ENCODE assay signal across 15 cellular contexts in the genomic region with DNA sequence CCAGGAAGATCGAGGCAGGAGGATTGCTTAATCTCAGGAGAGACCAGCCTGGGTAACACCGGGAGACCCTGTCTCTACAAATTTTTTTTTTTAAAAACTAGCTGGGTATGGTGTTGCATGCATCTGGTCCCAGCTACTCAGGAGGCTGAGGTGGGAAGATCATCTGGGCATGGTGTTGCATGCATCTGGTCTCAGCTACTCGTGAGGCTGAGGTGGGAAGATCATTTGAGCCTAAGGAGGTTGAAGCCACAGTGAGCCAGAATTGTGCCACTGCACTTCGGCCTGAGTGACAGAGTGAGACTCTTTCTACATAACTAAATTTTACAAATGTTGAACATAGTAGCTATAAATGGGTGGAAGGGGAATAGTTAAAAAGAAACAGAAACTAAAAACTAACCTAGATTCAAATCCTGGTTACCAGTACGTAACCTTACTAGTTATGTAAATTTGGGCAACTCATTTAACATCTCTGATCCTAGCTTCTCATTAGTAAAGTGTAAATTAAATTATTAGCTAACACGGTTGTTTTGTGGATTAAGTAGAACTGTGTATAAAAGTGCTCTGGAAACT. TPM values are rescaled to one million over a fixed set of nuclear protein-coding genes. Genes with fewer than 3 reads are reported as not detected.
DNase-seq lines count a peak whose midpoint lies in the region; ATAC-seq, FAIRE-seq and TF ChIP-seq lines count a peak whose summit lies in the region.
"Had no signal": no experiment of that assay in that cellular context is flagged by ENCODE, and none has a peak within 500 bp of the region (broad histone marks: within the 10 kb centered on the region; RNA-seq: fewer than 3 reads in every experiment).

No MANE protein-coding gene starts in this region.

- peak overlapping the region; percentile 69 for H3K27ac Mint-ChIP-seq in activated T-helper 17 cell treated with anti-CD3 and anti-CD28 coated beads, Interleukin-2, amount 50 U/mL, for 72 hours

- peaks cover 64% of the 10 kb centered on the region for H3K36me3 Mint-ChIP-seq in activated T-helper 17 cell treated with anti-CD3 and anti-CD28 coated beads, Interleukin-2, amount 50 U/mL, for 72 hours (ENCODE audit: low read depth)

- no peaks in the 10 kb centered on the region for H3K9me3 Mint-ChIP-seq in activated T-helper 17 cell treated with anti-CD3 and anti-CD28 coated beads, Interleukin-2, amount 50 U/mL, for 72 hours
- H3K9me3 Mint-ChIP-seq: naive thymus-derived CD8-positive, alpha-beta T cell had no signal

- peaks cover 4% of the 10 kb centered on the region for H3K36me3 ChIP-seq in right atrium auricular region

- FAIRE-seq in D721Med (lab: Jason Lieb, UNC): no peak

- ATAC-seq in GM18858 (IDR thresholded peaks at IDR 0.05; ENCODE audit: unreplicated experiment) (peak; percentile 73), GM21381 (IDR thresholded peaks at IDR 0.05; ENCODE audit: unreplicated experiment) (peak; percentile 60), HG02973 (IDR thresholded peaks at IDR 0.05; ENCODE audit: unreplicated experiment) (peak; percentile 93)
- peak; percentile 28 for ATAC-seq in activated T-helper 17 cell treated with anti-CD3 and anti-CD28 coated beads, Interleukin-2, amount 50 U/mL, for 72 hours (replicated peaks)
- ATAC-seq: naive thymus-derived CD8-positive, alpha-beta T cell; Panc1 had no signal

- H3K4me1 Mint-ChIP-seq in activated T-helper 17 cell treated with anti-CD3 and anti-CD28 coated beads, Interleukin-2, amount 50 U/mL, for 72 hours: peaks cover 11% of the 10 kb centered on the region

- no peaks in the 10 kb centered on the region for H3K27me3 ChIP-seq in right atrium auricular region

- H3K4me1 ChIP-seq in right atrium auricular region: no peaks in the 10 kb centered on the region

- no peak overlapping the region for H3K27ac ChIP-seq in right atrium auricular region
- H3K27ac ChIP-seq: VCaP had no signal

- no peaks in the 10 kb centered on the region for H3K27me3 Mint-ChIP-seq in activated T-helper 17 cell treated with anti-CD3 and anti-CD28 coated beads, Interleukin-2, amount 50 U/mL, for 72 hours
- H3K27me3 Mint-ChIP-seq: naive thymus-derived CD8-positive, alpha-beta T cell had no signal

- no peak overlapping the region for H3K4me3 ChIP-seq in right atrium auricular region

- peak overlapping the region; percentile 33 for H3K4me3 Mint-ChIP-seq in activated T-helper 17 cell treated with anti-CD3 and anti-CD28 coated beads, Interleukin-2, amount 50 U/mL, for 72 hours
- H3K4me3 Mint-ChIP-seq: naive thymus-derived CD8-positive, alpha-beta T cell had no signal

- DNase-seq in D721Med (ENCODE audit: insufficient read length, low spot score) (no peak), DMS53 treated with DMSO at 0.1 percent for 48 hours (lab: John Stamatoyannopoulos, UW; ENCODE audit: unreplicated experiment) (no peak), right atrium auricular region (ENCODE audit: low spot score) (no peak), epidermal melanocyte (ENCODE audit: insufficient read length, low spot score) (no peak)
- DNase-seq: activated gamma-delta T cell treated with Interleukin-2 at 50 U/mL for 16 hours; Calu3; central memory CD4-positive, alpha-beta T cell; naive thymus-derived CD8-positive, alpha-beta T cell; NCI-H1694 had no signal

- no peak for TF ChIP-seq CTCF in D721Med (IDR thresholded peaks at IDR 0.05; ENCODE audit: insufficient read depth, missing control alignments)
- no peak for TF ChIP-seq CTCF in right atrium auricular region (IDR thresholded peaks at IDR 0.05)

- H3K9me3 ChIP-seq in right atrium auricular region: no peaks in the 10 kb centered on the region

RNA-seq across cellular contexts. Expression of a gene that starts 41.7 kb away (rescaled TPM):
- total RNA-seq in activated T-helper 17 cell treated with anti-CD3 and anti-CD28 coated beads, Interleukin-2, amount 50 U/mL, for 72 hours: 10 to 100 TPM; 25.7 to 26.9 TPM
- 10 to 100 TPM in 1 of 2 donors, 1 to 10 TPM in 1; 6.4 to 11.7 TPM for total RNA-seq in right atrium auricular region

Comparison
In these comparisons a context has a peak if more than half of its experiments do, and no peak if none do; other contexts are left out.
1. ATAC-seq: peak in every context shown above with its lines; median percentile 93 in HG02973; 73 in GM18858; 60 in GM21381; 28 in activated T-helper 17 cell treated with anti-CD3 and anti-CD28 coated beads, Interleukin-2, amount 50 U/mL, for 72 hours.